ENCODE assay signal across 10 cellular contexts in genomic region chr3:134239538-134239937, GRCh38. TPM values are rescaled to one million over a fixed set of nuclear protein-coding genes. Genes with fewer than 3 reads are reported as not detected.
DNase-seq lines count a peak whose midpoint lies in the region; ATAC-seq, FAIRE-seq and TF ChIP-seq lines count a peak whose summit lies in the region.
"Had no signal": no experiment of that assay in that cellular context is flagged by ENCODE, and none has a peak within 500 bp of the region (broad histone marks: within the 10 kb centered on the region; RNA-seq: fewer than 3 reads in every experiment).

No MANE protein-coding gene starts in this region.

- H4K20me1 ChIP-seq in GM12878 (ENCODE audit: control insufficient read depth, insufficient read depth) = no peaks in the 10 kb centered on the region

- in situ Hi-C loops in GM12878 (cut with MboI) = no loop called here

- POLR2A ChIA-PET in GM12878 (lab: Charles Lee) = no interaction called here

- H3K4me2 ChIP-seq in GM12878 (ENCODE audit: control insufficient read depth, insufficient read depth) = peak overlapping the region; percentile 44

- 5% methylated on average over 1 of the region's 1 CpG for WGBS in GM12878 (ENCODE audit: insufficient coverage, insufficient replicate concordance, low lambda C conversion rate, missing lambda C conversion rate)

- no peak overlapping the region for H3K27ac ChIP-seq in GM12878 (ENCODE audit: control insufficient read depth, insufficient read depth)

- peak; percentile 18 for FAIRE-seq in GM12878 (lab: Jason Lieb, UNC)

- no peaks in the 10 kb centered on the region for H3K36me3 ChIP-seq in GM12878 (ENCODE audit: control insufficient read depth in 2 of 2, insufficient read depth in 2 of 2, low read length in 1 of 2)

- no peak overlapping the region for H3K4me3 ChIP-seq in GM12878

- H3K9me3 ChIP-seq in GM12878 (replicated peaks; ENCODE audit: control insufficient read depth, insufficient read depth, low read length) = no peaks in the 10 kb centered on the region

- intact Hi-C loops in GM12878 (cut with micrococcal nuclease; ENCODE audit: unreplicated experiment) = no loop called here

- DNase-seq in AG08395 (ENCODE audit: low spot score) (peak; percentile 28), GM12878 (ENCODE audit: low read depth, low spot score) (no peak), NCI-H524 treated with DMSO at 0.1 percent for 48 hours (lab: John Stamatoyannopoulos, UW) (no peak), NCI-H2029 (lab: John Stamatoyannopoulos, UW) (no peak)
- DNase-seq: activated gamma-delta T cell; CD4-positive, alpha-beta T cell had no signal

- TF ChIP-seq EP300 in GM12878 (IDR thresholded peaks at IDR 0.05; ENCODE audit: borderline replicate concordance in 1 of 2, control insufficient read depth in 1 of 2, low read depth in 2 of 2, low read length in 2 of 2) = no peak

- no peak overlapping the region for H2AFZ ChIP-seq in GM12878 (ENCODE audit: control insufficient read depth, low read depth, low read length)

- peaks cover 7% of the 10 kb centered on the region for H3K4me1 ChIP-seq in GM12878 (ENCODE audit: control insufficient read depth, insufficient read depth, low read length)

- TF ChIP-seq CTCF in GM12878 (IDR thresholded peaks at IDR 0.05 in 2 of 3, conservative IDR thresholded peaks at IDR 0.05 in 1 of 3; ENCODE audit: control insufficient read depth in 2 of 3, extremely low read depth in 1 of 3, insufficient read depth in 1 of 3, low read depth in 3 of 3, low read length in 3 of 3) = no peak

- SMC1A ChIA-PET in GM12878 (lab: Charles Lee; ENCODE audit: uncharacterized antibody, unreplicated experiment) = interaction anchor here (0.6 to 3.8 kb wide), 2 partner anchors 8 to 48 kb away, joined by 3 to 32 read pairs; no protein-coding TSS in a partner anchor

- ATAC-seq in GM19395 (IDR thresholded peaks at IDR 0.05; ENCODE audit: unreplicated experiment) = peak; percentile 61
- peak; percentile 47 for ATAC-seq in HG03095 (IDR thresholded peaks at IDR 0.05; ENCODE audit: unreplicated experiment)
- peak; percentile 49 for ATAC-seq in GM12878
- no peak for ATAC-seq in GM18873 (IDR thresholded peaks at IDR 0.05; ENCODE audit: low FRiP score, unreplicated experiment)
- no peak for ATAC-seq in HG03139 (IDR thresholded peaks at IDR 0.05; ENCODE audit: unreplicated experiment)

- BruUV-seq in GM12878 (replicated peaks; lab: Mats Ljungman, UMichigan) = no TSS peak

- CTCF ChIA-PET in GM12878 (lab: Yijun Ruan, JAX) = interaction anchor here (0.9 to 5.3 kb wide), 4 partner anchors 8 to 27 kb away, joined by 4 to 42 read pairs (median 20); no protein-coding TSS in a partner anchor

- RAD21 ChIA-PET in GM12878 (lab: Charles Lee; ENCODE audit: unreplicated experiment) = interaction anchor here (1.0 kb wide), 1 partner anchor 26 kb away, joined by 3 read pairs; no protein-coding TSS in a partner anchor

- no peak overlapping the region for H3K9ac ChIP-seq in GM12878 (ENCODE audit: control insufficient read depth, insufficient read depth, low read length)

- no peak for TF ChIP-seq RAD21 in GM12878 (IDR thresholded peaks at IDR 0.05; ENCODE audit: insufficient read depth, low read depth, low read length)

- H3K27me3 ChIP-seq in GM12878 (replicated peaks in 1 of 2; ENCODE audit: control insufficient read depth in 2 of 2, insufficient read depth in 2 of 2, low read length in 1 of 2) = no peaks in the 10 kb centered on the region

- H3K79me2 ChIP-seq in GM12878 (ENCODE audit: control insufficient read depth, insufficient read depth, low read length) = peaks cover 2% of the 10 kb centered on the region

- TF ChIP-seq POLR2A in GM12878 (IDR thresholded peaks at IDR 0.05; ENCODE audit: low read depth, low read length) = no peak

TF ChIP-seq in GM12878, 131 proteins besides CTCF, POLR2A, EP300 and RAD21 (continues in another document):
- no peak for TF ChIP-seq MAX (IDR thresholded peaks at IDR 0.05; ENCODE audit: low read depth, low read length)
- TF ChIP-seq RELB (IDR thresholded peaks at IDR 0.05; ENCODE audit: low read depth) = 0 out of 2 replicates have a peak, but pooled peaks have one; percentile 20
- TF ChIP-seq ZNF217 (IDR thresholded peaks at IDR 0.05) = no peak
- TF ChIP-seq HDAC2 (IDR thresholded peaks at IDR 0.05) = no peak
- TF ChIP-seq, protein P1, sequence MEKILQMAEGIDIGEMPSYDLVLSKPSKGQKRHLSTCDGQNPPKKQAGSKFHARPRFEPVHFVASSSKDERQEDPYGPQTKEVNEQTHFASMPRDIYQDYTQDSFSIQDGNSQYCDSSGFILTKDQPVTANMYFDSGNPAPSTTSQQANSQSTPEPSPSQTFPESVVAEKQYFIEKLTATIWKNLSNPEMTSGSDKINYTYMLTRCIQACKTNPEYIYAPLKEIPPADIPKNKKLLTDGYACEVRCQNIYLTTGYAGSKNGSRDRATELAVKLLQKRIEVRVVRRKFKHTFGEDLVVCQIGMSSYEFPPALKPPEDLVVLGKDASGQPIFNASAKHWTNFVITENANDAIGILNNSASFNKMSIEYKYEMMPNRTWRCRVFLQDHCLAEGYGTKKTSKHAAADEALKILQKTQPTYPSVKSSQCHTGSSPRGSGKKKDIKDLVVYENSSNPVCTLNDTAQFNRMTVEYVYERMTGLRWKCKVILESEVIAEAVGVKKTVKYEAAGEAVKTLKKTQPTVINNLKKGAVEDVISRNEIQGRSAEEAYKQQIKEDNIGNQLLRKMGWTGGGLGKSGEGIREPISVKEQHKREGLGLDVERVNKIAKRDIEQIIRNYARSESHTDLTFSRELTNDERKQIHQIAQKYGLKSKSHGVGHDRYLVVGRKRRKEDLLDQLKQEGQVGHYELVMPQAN (conservative IDR thresholded peaks at IDR 0.05) = no peak
- TF ChIP-seq SPI1 (IDR thresholded peaks at IDR 0.05; ENCODE audit: borderline replicate concordance, insufficient read depth, low read depth, low read length) = no peak
- TF ChIP-seq IKZF2 (IDR thresholded peaks at IDR 0.05) = peak in 1 of 2 experiments; percentile 25; a peak in 1 of 4 replicates
- TF ChIP-seq, protein P2, sequence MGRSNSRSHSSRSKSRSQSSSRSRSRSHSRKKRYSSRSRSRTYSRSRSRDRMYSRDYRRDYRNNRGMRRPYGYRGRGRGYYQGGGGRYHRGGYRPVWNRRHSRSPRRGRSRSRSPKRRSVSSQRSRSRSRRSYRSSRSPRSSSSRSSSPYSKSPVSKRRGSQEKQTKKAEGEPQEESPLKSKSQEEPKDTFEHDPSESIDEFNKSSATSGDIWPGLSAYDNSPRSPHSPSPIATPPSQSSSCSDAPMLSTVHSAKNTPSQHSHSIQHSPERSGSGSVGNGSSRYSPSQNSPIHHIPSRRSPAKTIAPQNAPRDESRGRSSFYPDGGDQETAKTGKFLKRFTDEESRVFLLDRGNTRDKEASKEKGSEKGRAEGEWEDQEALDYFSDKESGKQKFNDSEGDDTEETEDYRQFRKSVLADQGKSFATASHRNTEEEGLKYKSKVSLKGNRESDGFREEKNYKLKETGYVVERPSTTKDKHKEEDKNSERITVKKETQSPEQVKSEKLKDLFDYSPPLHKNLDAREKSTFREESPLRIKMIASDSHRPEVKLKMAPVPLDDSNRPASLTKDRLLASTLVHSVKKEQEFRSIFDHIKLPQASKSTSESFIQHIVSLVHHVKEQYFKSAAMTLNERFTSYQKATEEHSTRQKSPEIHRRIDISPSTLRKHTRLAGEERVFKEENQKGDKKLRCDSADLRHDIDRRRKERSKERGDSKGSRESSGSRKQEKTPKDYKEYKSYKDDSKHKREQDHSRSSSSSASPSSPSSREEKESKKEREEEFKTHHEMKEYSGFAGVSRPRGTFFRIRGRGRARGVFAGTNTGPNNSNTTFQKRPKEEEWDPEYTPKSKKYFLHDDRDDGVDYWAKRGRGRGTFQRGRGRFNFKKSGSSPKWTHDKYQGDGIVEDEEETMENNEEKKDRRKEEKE (IDR thresholded peaks at IDR 0.05) = no peak
- no peak for TF ChIP-seq ETV6 (conservative IDR thresholded peaks at IDR 0.05 in 1 of 2, IDR thresholded peaks at IDR 0.05 in 1 of 2; ENCODE audit: borderline replicate concordance in 1 of 2, low read depth in 1 of 2)

RNA-seq across cellular contexts. Expression of gene RYK, which starts 11.1 kb away (rescaled TPM):
- 96.7 and 112 TPM in 2 replicates for total RNA-seq in GM12878 (2013; cell fraction: nucleolus; rRNA removed)
- total RNA-seq in GM12878 (2014; rRNA removed) (15.2 and 17.5 TPM in 2 replicates), GM12878 (2014; rRNA removed; fragmentation: Illumina TruSeq; extraction: Trizol) (16.3 and 17.5 TPM in 2 replicates), GM12878 (2021) (9.0 and 10.5 TPM in 2 replicates)
- polyA plus RNA-seq in GM12878 (2011; ENCODE audit: low read depth) = 5.4 TPM
- polyA plus RNA-seq in GM12878 (2011; rRNA removed) (25.1 and 31.5 TPM in 2 replicates), GM12878 (2014; fragmentation: Illumina TruSeq; extraction: Trizol) (14.7 and 20.3 TPM in 2 replicates), GM12878 (2014; fragmentation: Nextera tagmentation; extraction: Ambion mirVana) (1 to 10 TPM; 3.4 to 4.3 TPM), GM12878 (2014; rRNA removed) (11.6 and 11.7 TPM in 2 replicates), GM12878 (2016; fragmentation: Nextera tagmentation; extraction: Ambion mirVana) (1 to 10 TPM; 2.0 to 4.7 TPM)
- polyA plus RNA-seq in GM12878 (2011; cell fraction: cytosol; rRNA removed) = 10.7 and 13.2 TPM in 2 replicates
- 34.4 and 37.8 TPM in 2 replicates for polyA plus RNA-seq in GM12878 (2011; cell fraction: nucleus; rRNA removed)
- 6.8 and 10.5 TPM in 2 replicates for polyA plus RNA-seq in GM12878 (2012)
- polyA minus RNA-seq in GM12878 (2011; rRNA and poly(A)+ RNA removed) = 31.7 and 33.4 TPM in 2 replicates
- polyA minus RNA-seq in GM12878 (2011; cell fraction: cytosol; rRNA and poly(A)+ RNA removed) = 4.8 and 6.2 TPM in 2 replicates
- 19.5 and 38.2 TPM in 2 replicates for polyA minus RNA-seq in GM12878 (2011; cell fraction: nucleus; rRNA and poly(A)+ RNA removed)

Comparison
In these comparisons a context has a peak if more than half of its experiments do, and no peak if none do; other contexts are left out.
1. ATAC-seq: peak in GM19395 (single experiment), HG03095 (single experiment) and GM12878 (single experiment); none in GM18873 (single experiment) and HG03139 (single experiment).